Comparison of ENCODE assay signal across 9 cellular contexts in genomic region chr9:19934301-19934868, GRCh38.
A peak's percentile ranks its signal among the peaks of the same experiment; 100 is the strongest.
DNase-seq lines count a peak whose midpoint lies in the region; ATAC-seq and TF ChIP-seq lines count a peak whose summit lies in the region.
"Had no signal": no experiment of that assay in that cellular context is flagged by ENCODE, and none has a peak within 500 bp of the region (broad histone marks: within the 10 kb centered on the region; RNA-seq: fewer than 3 reads in every experiment).

No MANE protein-coding gene starts in this region.

- no peaks in the 10 kb centered on the region for H3K9me3 Mint-ChIP-seq in activated CD4-positive, alpha-beta T cell treated with anti-CD3 and anti-CD28 coated beads, Interleukin-2, amount 10 ng/mL, durations not matched to agents 24 days and 14 days

- H3K27me3 Mint-ChIP-seq in activated CD4-positive, alpha-beta T cell treated with anti-CD3 and anti-CD28 coated beads, Interleukin-2, amount 10 ng/mL, durations not matched to agents 24 days and 14 days: no peaks in the 10 kb centered on the region

- H3K4me3 ChIP-seq in endocrine pancreas (ENCODE audit: control insufficient read depth, insufficient read depth, low read length) (peak overlapping the region; percentile 47), lung (peak overlapping the region; percentile 45), thoracic aorta (peak overlapping the region; percentile 76)

- 8 to 13% methylated on average over 41 of the region's 41 CpGs for WGBS in lung, 2 donors

- DNase-seq in activated CD4-positive, alpha-beta T cell treated with anti-CD3 and anti-CD28 coated beads, Interleukin-2, amount 10 ng/mL, durations not matched to agents 24 days and 14 days: peak; percentile 56
- DNase-seq in activated CD4-positive, alpha-beta T cell treated with anti-CD3 and anti-CD28 coated beads for 48 hours: no peak
- DNase-seq in lung (ENCODE audit: low spot score): no peak
- DNase-seq in thoracic aorta (ENCODE audit: low spot score): no peak
- DNase-seq: activated effector memory CD4-positive, alpha-beta T cell treated with anti-CD3 and anti-CD28 coated beads, Interleukin-2, amount 50 U/mL, for 16 hours had no signal

- peak overlapping the region; percentile 73 for H3K4me3 Mint-ChIP-seq in activated CD4-positive, alpha-beta T cell treated with anti-CD3 and anti-CD28 coated beads, Interleukin-2, amount 10 ng/mL, durations not matched to agents 24 days and 14 days

- ATAC-seq in lung (ENCODE audit: insufficient read depth, low FRiP score): no peak
- ATAC-seq in thoracic aorta (ENCODE audit: insufficient number of reproducible peaks, low FRiP score, low read depth): no peak
- no peak for ATAC-seq in GM19035 (IDR thresholded peaks at IDR 0.05; ENCODE audit: unreplicated experiment)
- ATAC-seq in HG03378 (IDR thresholded peaks at IDR 0.05; ENCODE audit: unreplicated experiment): no peak
- no peak for ATAC-seq in HG02623 (IDR thresholded peaks at IDR 0.05; ENCODE audit: unreplicated experiment)

- no peak overlapping the region for H3K27ac Mint-ChIP-seq in activated CD4-positive, alpha-beta T cell treated with anti-CD3 and anti-CD28 coated beads, Interleukin-2, amount 10 ng/mL, durations not matched to agents 24 days and 14 days

- no peaks in the 10 kb centered on the region for H3K36me3 Mint-ChIP-seq in activated CD4-positive, alpha-beta T cell treated with anti-CD3 and anti-CD28 coated beads, Interleukin-2, amount 10 ng/mL, durations not matched to agents 24 days and 14 days (ENCODE audit: low read depth)

- intact Hi-C loops in activated CD4-positive, alpha-beta T cell treated with anti-CD3 and anti-CD28 coated beads, Interleukin-2, amount 10 ng/mL, durations not matched to agents 24 days and 14 days (cut with micrococcal nuclease): no loop called here

- no peak overlapping the region for H3K27ac ChIP-seq in lung (ENCODE audit: low read depth in 1 of 2, low read length in 1 of 2)
- no peak overlapping the region for H3K27ac ChIP-seq in thoracic aorta

- peaks cover 6% of the 10 kb centered on the region for H3K4me1 Mint-ChIP-seq in activated CD4-positive, alpha-beta T cell treated with anti-CD3 and anti-CD28 coated beads, Interleukin-2, amount 10 ng/mL, durations not matched to agents 24 days and 14 days

- no peak overlapping the region for H3K9ac ChIP-seq in endocrine pancreas (ENCODE audit: control insufficient read depth, insufficient read depth, low read length)

- no peaks in the 10 kb centered on the region for H3K4me1 ChIP-seq in endocrine pancreas (ENCODE audit: control insufficient read depth, insufficient read depth, low read length)
- H3K4me1 ChIP-seq in lung (ENCODE audit: control insufficient read depth in 2 of 2, insufficient read depth in 2 of 2, low read length in 2 of 2): peaks cover 0 to 5% of the 10 kb centered on the region in 2 donors
- no peaks in the 10 kb centered on the region for H3K4me1 ChIP-seq in thoracic aorta (ENCODE audit: control insufficient read depth in 1 of 2, low read depth in 2 of 2)

- H3K27me3 ChIP-seq in endocrine pancreas (ENCODE audit: control insufficient read depth, insufficient read depth, low read length) (no peaks in the 10 kb centered on the region), lung (ENCODE audit: control insufficient read depth, insufficient read depth) (no peaks in the 10 kb centered on the region), thoracic aorta (replicated peaks; ENCODE audit: insufficient read depth) (no peaks in the 10 kb centered on the region)

- no peak for TF ChIP-seq CTCF in lung (IDR thresholded peaks at IDR 0.05; ENCODE audit: control extremely low read depth, extremely low read depth)
- no peak for TF ChIP-seq CTCF in thoracic aorta (IDR thresholded peaks at IDR 0.05)

- H3K9me3 ChIP-seq in endocrine pancreas (ENCODE audit: control insufficient read depth, low read length) (no peaks in the 10 kb centered on the region), lung (ENCODE audit: control insufficient read depth in 2 of 2, insufficient read depth in 1 of 2, low read length in 1 of 2) (peaks cover 0 to 2% of the 10 kb centered on the region in 2 donors), thoracic aorta (no peaks in the 10 kb centered on the region)

- H3K36me3 ChIP-seq in endocrine pancreas (ENCODE audit: control insufficient read depth, insufficient read depth, low read length) (no peaks in the 10 kb centered on the region), lung (ENCODE audit: control insufficient read depth in 2 of 2, insufficient read depth in 2 of 2, low read length in 2 of 2) (no peaks in the 10 kb centered on the region), thoracic aorta (no peaks in the 10 kb centered on the region)
